ENCODE assay signal across 9 cellular contexts in the genomic region with DNA sequence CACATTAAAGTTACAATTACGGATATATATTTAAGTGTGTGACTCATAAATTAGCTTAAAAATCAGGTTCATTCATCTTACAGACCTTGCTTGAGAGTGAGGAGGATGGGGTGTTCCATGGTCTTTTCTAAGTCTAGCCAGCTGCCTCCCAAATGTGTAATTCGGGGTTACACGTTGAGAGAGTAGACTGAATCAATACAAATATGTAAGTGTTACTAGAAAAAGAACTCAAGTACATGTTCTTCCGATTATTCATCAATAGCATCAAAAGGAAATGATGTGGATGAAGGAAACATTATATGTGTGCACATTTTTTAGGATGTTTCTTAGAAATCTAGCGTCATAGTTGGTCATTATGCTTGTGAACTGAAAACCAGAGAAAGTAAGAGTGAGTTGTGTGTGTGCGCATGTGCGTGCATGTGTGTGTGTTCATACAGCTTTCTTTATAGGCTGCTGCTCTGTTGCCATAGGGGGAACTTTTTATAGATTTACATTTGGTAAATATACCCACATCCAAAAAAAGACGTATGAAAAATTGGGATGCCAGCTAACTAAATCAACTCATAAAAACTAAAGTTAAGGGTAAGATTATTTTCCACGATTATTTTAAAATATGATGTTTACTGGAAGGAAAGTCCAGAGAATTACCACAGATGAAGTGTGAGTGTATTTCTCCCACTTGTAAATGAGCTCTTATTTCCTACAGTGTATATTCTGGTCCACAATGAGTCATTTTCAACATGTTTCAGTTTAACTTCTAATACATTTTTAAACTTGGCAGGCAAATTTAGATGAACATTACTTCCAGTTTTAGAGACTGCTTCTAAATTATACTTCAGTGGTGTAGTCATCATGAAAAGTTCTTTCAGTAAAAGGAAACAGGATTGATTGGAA.
DNase-seq lines count a peak whose midpoint lies in the region; ATAC-seq lines count a peak whose summit lies in the region.
"Had no signal": no experiment of that assay in that cellular context is flagged by ENCODE, and none has a peak within 500 bp of the region (broad histone marks: within the 10 kb centered on the region; RNA-seq: fewer than 3 reads in every experiment).

No MANE protein-coding gene starts in this region.

- no peak overlapping the region for H3K4ac ChIP-seq in neuronal stem cell (ENCODE audit: low read length)

- H3K4me3 Mint-ChIP-seq in activated CD4-positive, alpha-beta memory T cell treated with anti-CD3 and anti-CD28 coated beads, Interleukin-2, amount 10 ng/mL, durations not matched to agents 7 days and 5 days: no peak overlapping the region

- H2BK5ac ChIP-seq in neuronal stem cell (ENCODE audit: low read length): no peak overlapping the region

- peak; percentile 9 for DNase-seq in AG08396 (ENCODE audit: low spot score)
- DNase-seq in activated CD4-positive, alpha-beta memory T cell treated with anti-CD3 and anti-CD28 coated beads, Interleukin-2, amount 10 ng/mL, durations not matched to agents 7 days and 5 days: no peak
- no peak for DNase-seq in epidermal melanocyte (ENCODE audit: insufficient read length, low spot score)
- no peak for DNase-seq in neuronal stem cell (ENCODE audit: low spot score)
- DNase-seq in NCI-H2227 (lab: John Stamatoyannopoulos, UW; ENCODE audit: unreplicated experiment): no peak
- no peak for DNase-seq in HPDE6-E6E7 (ENCODE audit: extremely low spot score)
- DNase-seq: NCI-H2081 had no signal

- WGBS in neuronal stem cell (ENCODE audit: extremely low coverage in 2 of 2, insufficient read length in 2 of 2, insufficient replicate concordance in 1 of 2), 2 donors: no CpG with 5 or more reads among the region's 9 CpGs

- H2BK15ac ChIP-seq in neuronal stem cell (ENCODE audit: low read length): no peak overlapping the region

- no peak overlapping the region for H4K91ac ChIP-seq in neuronal stem cell (ENCODE audit: low read depth, low read length, poor library complexity)

- H3K18ac ChIP-seq in neuronal stem cell (ENCODE audit: low read length): no peak overlapping the region

- no peaks in the 10 kb centered on the region for H3K4me1 ChIP-seq in neuronal stem cell (ENCODE audit: control insufficient read depth in 2 of 2, insufficient read depth in 1 of 2, low read depth in 1 of 2, low read length in 2 of 2)

- H3K9ac ChIP-seq in neuronal stem cell (ENCODE audit: low read depth, low read length, poor library complexity): no peak overlapping the region

- H3K27me3 Mint-ChIP-seq in activated CD4-positive, alpha-beta memory T cell treated with anti-CD3 and anti-CD28 coated beads, Interleukin-2, amount 10 ng/mL, durations not matched to agents 7 days and 5 days: no peaks in the 10 kb centered on the region

- no peak overlapping the region for H3K4me3 ChIP-seq in neuronal stem cell (ENCODE audit: low read length in 2 of 2)

- no peak overlapping the region for H2BK12ac ChIP-seq in neuronal stem cell (ENCODE audit: low read length)

- ATAC-seq in GM18861 (IDR thresholded peaks at IDR 0.05; ENCODE audit: unreplicated experiment) (peak; percentile 81), HG02763 (IDR thresholded peaks at IDR 0.05; ENCODE audit: unreplicated experiment) (peak; percentile 85)

- no peaks in the 10 kb centered on the region for H3K79me1 ChIP-seq in neuronal stem cell (ENCODE audit: low read depth, low read length)

- peaks cover 23% of the 10 kb centered on the region for H3K36me3 Mint-ChIP-seq in activated CD4-positive, alpha-beta memory T cell treated with anti-CD3 and anti-CD28 coated beads, Interleukin-2, amount 10 ng/mL, durations not matched to agents 7 days and 5 days (ENCODE audit: low read depth)

- H3K36me3 ChIP-seq in neuronal stem cell (replicated peaks in 1 of 2; ENCODE audit: control insufficient read depth in 2 of 2, insufficient read depth in 2 of 2, low read length in 2 of 2): peaks cover 2 to 43% of the 10 kb centered on the region in 2 donors

- H3K27ac ChIP-seq in neuronal stem cell (replicated peaks; ENCODE audit: low read length): no peak overlapping the region

- no peak overlapping the region for H3K4me2 ChIP-seq in neuronal stem cell (ENCODE audit: insufficient read depth, low read length, poor library complexity, severe bottlenecking)

- H2AK5ac ChIP-seq in neuronal stem cell (ENCODE audit: low read depth, low read length): no peak overlapping the region

- no peak overlapping the region for H4K8ac ChIP-seq in neuronal stem cell (ENCODE audit: low read depth, low read length)

- no peaks in the 10 kb centered on the region for H3K9me3 Mint-ChIP-seq in activated CD4-positive, alpha-beta memory T cell treated with anti-CD3 and anti-CD28 coated beads, Interleukin-2, amount 10 ng/mL, durations not matched to agents 7 days and 5 days

- no peak overlapping the region for H3K23ac ChIP-seq in neuronal stem cell (ENCODE audit: low read depth, low read length, poor library complexity)

- CTCF ChIA-PET in activated CD4-positive, alpha-beta memory T cell treated with anti-CD3 and anti-CD28 coated beads, Interleukin-2, amount 10 ng/mL, durations not matched to agents 7 days and 5 days (lab: Charles Lee): no interaction called here

- POLR2A ChIA-PET in activated CD4-positive, alpha-beta memory T cell treated with anti-CD3 and anti-CD28 coated beads, Interleukin-2, amount 10 ng/mL, durations not matched to agents 7 days and 5 days (lab: Charles Lee): no interaction called here

- H3K4me1 Mint-ChIP-seq in activated CD4-positive, alpha-beta memory T cell treated with anti-CD3 and anti-CD28 coated beads, Interleukin-2, amount 10 ng/mL, durations not matched to agents 7 days and 5 days: peaks cover 11% of the 10 kb centered on the region

- peak overlapping the region; percentile 17 for H3K27ac Mint-ChIP-seq in activated CD4-positive, alpha-beta memory T cell treated with anti-CD3 and anti-CD28 coated beads, Interleukin-2, amount 10 ng/mL, durations not matched to agents 7 days and 5 days

- H3K27me3 ChIP-seq in neuronal stem cell (ENCODE audit: control insufficient read depth in 3 of 3, insufficient read depth in 3 of 3, low read depth in 1 of 3, low read length in 3 of 3): no peaks in the 10 kb centered on the region

- peaks cover 0 to 4% of the 10 kb centered on the region in 2 donors for H3K9me3 ChIP-seq in neuronal stem cell (replicated peaks in 1 of 2; ENCODE audit: control insufficient read depth in 2 of 2, insufficient read depth in 1 of 2, low read depth in 1 of 2, low read length in 2 of 2)

- no peak overlapping the region for H3K14ac ChIP-seq in neuronal stem cell (ENCODE audit: low read length)

- H2BK120ac ChIP-seq in neuronal stem cell (ENCODE audit: low read depth, low read length): no peak overlapping the region

- H2AFZ ChIP-seq in neuronal stem cell (ENCODE audit: low read length): no peak overlapping the region
